In genomic region chrX:30568083-30568482, GRCh38 we compare ENCODE assay signal across 8 cellular contexts.
DNase-seq lines count a peak whose midpoint lies in the region; ATAC-seq, FAIRE-seq and TF ChIP-seq lines count a peak whose summit lies in the region.
"Not testable (repeated sequence)": the region's sequence is repeated elsewhere in the genome, so short reads cannot be mapped to it uniquely, and the experiment has no call there.

No MANE protein-coding gene starts in this region.

- in situ Hi-C loops in astrocyte of the spinal cord (cut with HindIII; ENCODE audit: low sequenced_read_pairs) = not testable (repeated sequence)

- peak; percentile 72 for FAIRE-seq in GM18507 (lab: Jason Lieb, UNC)

- DNase-seq in AG09309 (ENCODE audit: low read depth) = peak; percentile 17
- not testable (repeated sequence) for DNase-seq in GM18507 (ENCODE audit: extremely low spot score, insufficient read length, low read depth)
- DNase-seq in NCI-H510A (lab: John Stamatoyannopoulos, UW) = peak; percentile 19
- peak; percentile 19 for DNase-seq in astrocyte of the spinal cord (ENCODE audit: low read depth, low spot score)
- peak; percentile 74 for DNase-seq in kidney tubule cell (ENCODE audit: low spot score)

- ATAC-seq in GM21381 (IDR thresholded peaks at IDR 0.05; ENCODE audit: unreplicated experiment) (peak; percentile 62), HG02798 (IDR thresholded peaks at IDR 0.05; ENCODE audit: poor library complexity, unreplicated experiment) (peak; percentile 69), HG03439 (IDR thresholded peaks at IDR 0.05; ENCODE audit: unreplicated experiment) (peak; percentile 67)

- not testable (repeated sequence) for TF ChIP-seq CTCF in AG09309 (IDR thresholded peaks at IDR 0.05; ENCODE audit: control insufficient read depth, insufficient read depth, low read depth, low read length, missing control alignments); astrocyte of the spinal cord (IDR thresholded peaks at IDR 0.05; ENCODE audit: low read depth, low read length)

- not testable (repeated sequence) for H3K4me3 ChIP-seq in AG09309 (ENCODE audit: control insufficient read depth, low read depth, low read length); astrocyte of the spinal cord (ENCODE audit: low read depth, low read length)
